Comparison of ENCODE assay signal across 29 cellular contexts in the genomic region with DNA sequence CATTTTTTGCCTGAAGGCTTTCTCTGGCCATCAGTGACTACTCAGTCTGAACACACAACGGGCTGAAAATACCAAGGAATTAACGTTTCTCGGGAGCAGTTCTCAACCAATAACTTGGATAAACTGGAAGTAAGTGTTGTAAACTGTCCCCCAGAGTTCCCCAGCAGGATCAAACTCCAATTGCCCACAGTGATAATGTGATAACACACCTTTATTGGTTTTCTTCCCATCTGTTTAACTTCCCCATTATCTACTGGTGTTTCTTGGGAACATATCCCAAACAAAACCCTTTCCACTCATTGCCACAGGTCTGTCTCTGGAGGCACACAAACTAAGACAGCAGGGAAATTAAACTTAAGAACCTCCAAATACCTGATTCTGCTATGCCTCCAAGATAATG.
"Had no signal": no experiment of that assay in that cellular context is flagged by ENCODE, and none has a peak within 500 bp of the region (broad histone marks: within the 10 kb centered on the region; RNA-seq: fewer than 3 reads in every experiment).

No MANE protein-coding gene starts in this region.

- H3K4me2 ChIP-seq: smooth muscle cell had no signal

- H3K4me3 Mint-ChIP-seq: endodermal cell; naive B cell; natural killer cell treated with Interleukin-12 subunit alpha and Interleukin-12 subunit beta and Interleukin-15 and Interleukin-18, amount 100 ng/mL, for 72 hours; neural crest cell; type B pancreatic cell had no signal

- H3K27ac ChIP-seq: dorsolateral prefrontal cortex, epithelial cell of prostate, gastroesophageal sphincter, heart left ventricle, lower lobe of right lung, neutrophil, pancreas, right lobe of liver, stomach, thyroid gland had no signal

- H3K36me3 ChIP-seq: gastroesophageal sphincter, heart left ventricle, lower lobe of right lung, neutrophil, pancreas, right lobe of liver, stomach, thyroid gland had no signal

- H3K9me3 Mint-ChIP-seq: endodermal cell; natural killer cell treated with Interleukin-12 subunit alpha and Interleukin-12 subunit beta and Interleukin-15 and Interleukin-18, amount 100 ng/mL, for 72 hours; neural crest cell; type B pancreatic cell had no signal

- H3K27me3 ChIP-seq: gastroesophageal sphincter, pancreas, right lobe of liver, stomach, thyroid gland had no signal

- H3K27me3 Mint-ChIP-seq: progenitor cell of endocrine pancreas had no signal

- H3K9me3 ChIP-seq: gastroesophageal sphincter, heart left ventricle, lower lobe of right lung, neutrophil, pancreas, right lobe of liver, stomach, thyroid gland had no signal

- H3K27ac Mint-ChIP-seq: endodermal cell; naive B cell; natural killer cell treated with Interleukin-12 subunit alpha and Interleukin-12 subunit beta and Interleukin-15 and Interleukin-18, amount 100 ng/mL, for 72 hours; progenitor cell of endocrine pancreas; type B pancreatic cell had no signal

- H3K4me1 Mint-ChIP-seq: naive B cell, neural crest cell had no signal

- H3K4me1 ChIP-seq: gastroesophageal sphincter, right lobe of liver, stomach, thyroid gland had no signal

- H3K4me3 ChIP-seq: dorsolateral prefrontal cortex, gastroesophageal sphincter, heart left ventricle, lower lobe of right lung, pancreas, right lobe of liver, smooth muscle cell, stomach, thyroid gland had no signal

- ATAC-seq: esophagus mucosa; gastroesophageal sphincter; heart left ventricle; left ventricle myocardium superior; lower lobe of right lung; natural killer cell treated with Interleukin-12 subunit alpha and Interleukin-12 subunit beta and Interleukin-15 and Interleukin-18, amount 100 ng/mL, for 72 hours; pancreas; right lobe of liver had no signal

- FAIRE-seq: islet of Langerhans, pancreas had no signal

- H3K36me3 Mint-ChIP-seq: naive B cell; natural killer cell treated with Interleukin-12 subunit alpha and Interleukin-12 subunit beta and Interleukin-15 and Interleukin-18, amount 100 ng/mL, for 72 hours; type B pancreatic cell had no signal

- DNase-seq: cerebellar nuclear complex; dorsolateral prefrontal cortex; effector CD8-positive, alpha-beta T cell; endodermal cell; foreskin fibroblast; heart left ventricle; hippocampal formation; left ventricle myocardium superior; lower lobe of right lung; naive B cell; pancreas; right lobe of liver; stimulated activated CD4-positive, alpha-beta T cell treated with anti-CD3 and anti-CD28 coated beads, Interleukin-12 subunit alpha, Interleukin-12 subunit beta, amount 100 ng/mL, for 4 hours; stimulated activated CD4-positive, alpha-beta T cell treated with anti-CD3 and anti-CD28 coated beads, Interleukin-1b, Interleukin-23, amount 100 ng/mL, for 48 hours; stimulated activated CD4-positive, alpha-beta T cell treated with anti-CD3 and anti-CD28 coated beads, Interleukin-4, amount 100 ng/mL, for 1 hour; stimulated activated CD8-positive, alpha-beta memory T cell treated with anti-CD3 and anti-CD28 coated beads, Interleukin-4, amount 100 ng/mL, for 48 hours; stimulated activated naive CD4-positive, alpha-beta T cell; stomach; thyroid gland had no signal
